Comparison of ENCODE assay signal across 16 cellular contexts in genomic region chr3:48820626-48821324, GRCh38. TPM values are rescaled to one million over a fixed set of nuclear protein-coding genes. Genes with fewer than 3 reads are reported as not detected.
DNase-seq lines count a peak whose midpoint lies in the region; ATAC-seq and TF ChIP-seq lines count a peak whose summit lies in the region.
"Had no signal": no experiment of that assay in that cellular context is flagged by ENCODE, and none has a peak within 500 bp of the region (broad histone marks: within the 10 kb centered on the region; RNA-seq: fewer than 3 reads in every experiment).

No MANE protein-coding gene starts in this region.

- peak overlapping the region in 7 of 10 donors; percentile 18 to 63 (median 30) for H3K27ac ChIP-seq in heart right ventricle
- H3K27ac ChIP-seq in gastrocnemius medialis, result peak overlapping the region; percentile 53 to 77 (median 67)
- H3K27ac ChIP-seq: 22Rv1, esophagus squamous epithelium, lower lobe of right lung, prostate gland, thyroid gland had no signal

- no peak for TF ChIP-seq CTCF in astrocyte of the spinal cord (IDR thresholded peaks at IDR 0.05; ENCODE audit: low read depth, low read length)
- TF ChIP-seq CTCF in heart right ventricle (IDR thresholded peaks at IDR 0.05), result no peak
- no peak for TF ChIP-seq CTCF in gastrocnemius medialis (IDR thresholded peaks at IDR 0.05 in 4 of 5, conservative IDR thresholded peaks at IDR 0.05 in 1 of 5)

- no peak for TF ChIP-seq POLR2A in gastrocnemius medialis (IDR thresholded peaks at IDR 0.05)

- intact Hi-C loops in heart right ventricle (cut with DNase I) (no loop called here), gastrocnemius medialis (cut with DNase I; ENCODE audit: low total_unique reads) (no loop called here)

- H3K27me3 ChIP-seq in heart right ventricle (no peaks in the 10 kb centered on the region), gastrocnemius medialis (no peaks in the 10 kb centered on the region)
- H3K27me3 ChIP-seq: esophagus squamous epithelium, thyroid gland had no signal

- H3K4me3 ChIP-seq in astrocyte of the spinal cord (ENCODE audit: low read depth, low read length) (no peak overlapping the region), heart right ventricle (no peak overlapping the region), gastrocnemius medialis (no peak overlapping the region)
- H3K4me3 ChIP-seq: esophagus squamous epithelium, lower lobe of right lung, prostate gland, thyroid gland had no signal

- H3K4me1 ChIP-seq in heart right ventricle (peaks cover 10 to 25% (median 18%) of the 10 kb centered on the region in 9 donors), gastrocnemius medialis (peaks cover 31 to 38% of the 10 kb centered on the region in 2 donors)

- peak; percentile 6 for DNase-seq in DMS 273 (lab: John Stamatoyannopoulos, UW; ENCODE audit: unreplicated experiment)
- no peak for DNase-seq in DMS 273 treated with DMSO at 0.1 percent for 48 hours (lab: John Stamatoyannopoulos, UW)
- peak; percentile 51 for DNase-seq in astrocyte of the spinal cord (ENCODE audit: low read depth, low spot score)
- peak in 1 of 2 donors; percentile 34 for DNase-seq in heart right ventricle
- no peak for DNase-seq in gastrocnemius medialis
- DNase-seq in DMS114 treated with DMSO at 0.1 percent for 48 hours (lab: John Stamatoyannopoulos, UW; ENCODE audit: unreplicated experiment), result no peak
- DNase-seq in inferior parietal cortex (ENCODE audit: extremely low spot score), result no peak
- DNase-seq: amniotic stem cell, DMS79 treated with DMSO at 0.1 percent for 48 hours, esophagus squamous epithelium, lower lobe of right lung, RPMI8226, thyroid gland had no signal

- ATAC-seq in heart right ventricle, result peak; percentile 48 to 77 (median 67)
- ATAC-seq in gastrocnemius medialis, result peak in 1 of 2 donors; percentile 39
- ATAC-seq in GM21367 (IDR thresholded peaks at IDR 0.05; ENCODE audit: unreplicated experiment), result no peak
- ATAC-seq: lower lobe of right lung had no signal

- WGBS in heart right ventricle, 2 donors, result 49 to 61% methylated on average over 2 of the region's 2 CpGs

- in situ Hi-C loops in astrocyte of the spinal cord (cut with HindIII; ENCODE audit: low sequenced_read_pairs) (no loop called here), gastrocnemius medialis (cut with MboI; ENCODE audit: low sequenced_read_pairs in 4 of 4) (no loop called here)

- H3K9me3 ChIP-seq in heart right ventricle (no peaks in the 10 kb centered on the region), gastrocnemius medialis (no peaks in the 10 kb centered on the region)
- H3K9me3 ChIP-seq: esophagus squamous epithelium, lower lobe of right lung, prostate gland, thyroid gland had no signal

- H3K36me3 ChIP-seq in heart right ventricle (peaks cover 0 to 7% (median 0%) of the 10 kb centered on the region in 9 donors), gastrocnemius medialis (no peaks in the 10 kb centered on the region)
- H3K36me3 ChIP-seq: esophagus squamous epithelium, lower lobe of right lung, prostate gland, thyroid gland had no signal

RNA-seq across cellular contexts. Expression of gene PRKAR2A, which starts 26.9 kb away (rescaled TPM):
- total RNA-seq in heart right ventricle (10 to 100 TPM; 42.8 to 55.7 (median 44.8) TPM), gastrocnemius medialis (10 to 100 TPM; 62.2 to 97.1 (median 80.2) TPM)
- 10 to 100 TPM; 11.3 to 13.3 TPM for polyA plus RNA-seq in heart right ventricle

Comparison
In these comparisons a context has a peak if more than half of its experiments do, and no peak if none do; other contexts are left out.
1. DNase-seq: peak in DMS 273 (single experiment) and astrocyte of the spinal cord (single experiment); none in DMS 273 treated with DMSO at 0.1 percent for 48 hours (single experiment), gastrocnemius medialis (0 of 2), DMS114 treated with DMSO at 0.1 percent for 48 hours (single experiment) and inferior parietal cortex (single experiment).